In the genomic region with DNA sequence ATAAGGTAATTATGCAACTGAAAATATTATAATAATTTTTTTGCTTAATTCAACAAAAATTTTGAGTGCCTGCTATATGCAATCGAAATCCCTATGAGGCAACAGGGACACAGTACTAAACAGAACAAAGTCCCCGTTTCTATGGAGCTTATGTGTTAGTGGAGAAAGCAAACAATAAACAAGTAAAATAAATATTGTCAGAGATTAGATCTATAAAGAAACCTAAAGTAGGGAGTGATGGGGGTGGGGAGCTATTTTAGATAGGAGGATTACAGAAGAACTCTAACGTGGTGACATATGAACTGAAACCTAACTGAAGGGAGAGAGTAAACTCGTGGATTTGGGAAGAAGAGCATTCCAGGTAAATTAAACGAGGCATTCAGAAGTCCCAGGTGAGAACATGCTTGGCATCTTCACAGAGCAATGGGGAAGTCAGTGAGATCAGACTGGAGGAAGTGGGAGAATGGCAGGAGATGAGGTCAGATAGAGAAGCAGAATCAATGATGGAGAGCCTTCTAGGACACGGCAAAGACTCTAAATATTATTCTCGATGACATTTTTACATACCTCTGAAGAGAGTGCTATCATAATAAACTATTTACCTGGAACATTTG, we compare ENCODE assay signal across 28 cellular contexts.
A peak's percentile ranks its signal among the peaks of the same experiment; 100 is the strongest.
DNase-seq lines count a peak whose midpoint lies in the region; ATAC-seq, FAIRE-seq and TF ChIP-seq lines count a peak whose summit lies in the region.
"Had no signal": no experiment of that assay in that cellular context is flagged by ENCODE, and none has a peak within 500 bp of the region (broad histone marks: within the 10 kb centered on the region; RNA-seq: fewer than 3 reads in every experiment).

No MANE protein-coding gene starts in this region.

- H3K9me3 Mint-ChIP-seq in GM23338, result no peaks in the 10 kb centered on the region
- H3K9me3 Mint-ChIP-seq: activated T-cell treated with anti-CD3 and anti-CD28 coated beads, Interleukin-2, amount 50 U/mL, for 4 hours; central memory CD8-positive, alpha-beta T cell; IgD-negative memory B cell; stimulated activated naive CD8-positive, alpha-beta T cell treated with anti-CD3 and anti-CD28 coated beads, Interleukin-15, Interleukin-2, amounts not matched to agents 100 ng/mL and 50 ng/mL, for 24 hours had no signal

- intact Hi-C loops in PC-3 (cut with micrococcal nuclease), result no loop called here
- intact Hi-C loops in HepG2 (cut with micrococcal nuclease; ENCODE audit: unreplicated experiment), result loop anchor here (2.0 kb wide), 1 partner anchor 72 kb away; no protein-coding TSS in a partner anchor

- 10% methylated on average over 7 of the region's 7 CpGs for WGBS in HepG2 (ENCODE audit: low lambda C conversion rate)
- no CpG with 5 or more reads among the region's 7 CpGs for WGBS in trophoblast cell (ENCODE audit: extremely low coverage, insufficient coverage, insufficient read length)

- H3K27ac ChIP-seq in GM23338 (ENCODE audit: low read depth), result no peak overlapping the region
- H3K27ac ChIP-seq in PC-3 (ENCODE audit: low read length), result no peak overlapping the region
- H3K27ac ChIP-seq in HepG2 (ENCODE audit: extremely low read length, insufficient read depth, low read length), result peak overlapping the region; percentile 95
- H3K27ac ChIP-seq in trophoblast cell (ENCODE audit: low read depth, low read length), result no peak overlapping the region
- H3K27ac ChIP-seq: C4-2B, gastroesophageal sphincter, left ventricle myocardium inferior, thoracic aorta, vagina had no signal

- H3F3A ChIP-seq in GM23338 (replicated peaks; ENCODE audit: low read depth) (no peaks in the 10 kb centered on the region), PC-3 (ENCODE audit: low read length, unreplicated experiment) (no peaks in the 10 kb centered on the region)

- no peaks in the 10 kb centered on the region for H3K36me3 ChIP-seq in GM23338 (ENCODE audit: insufficient read depth)
- no peaks in the 10 kb centered on the region for H3K36me3 ChIP-seq in PC-3 (ENCODE audit: low read depth, low read length)
- no peaks in the 10 kb centered on the region for H3K36me3 ChIP-seq in HepG2 (replicated peaks in 1 of 2; ENCODE audit: control insufficient read depth in 1 of 2, insufficient read depth in 2 of 2, low read length in 2 of 2)
- H3K36me3 ChIP-seq in trophoblast cell (ENCODE audit: control insufficient read depth in 1 of 2, insufficient read depth in 2 of 2, low read length in 2 of 2), result no peaks in the 10 kb centered on the region
- H3K36me3 ChIP-seq: thoracic aorta, vagina had no signal

- H3K4me1 ChIP-seq in GM23338 (ENCODE audit: insufficient read depth), result no peaks in the 10 kb centered on the region
- no peaks in the 10 kb centered on the region; the same call in 1 of the 2 replicates for H3K4me1 ChIP-seq in PC-3 (ENCODE audit: insufficient read depth, low read length)
- H3K4me1 ChIP-seq in HepG2 (ENCODE audit: insufficient read depth, low read length), result peaks cover 55% of the 10 kb centered on the region
- no peaks in the 10 kb centered on the region for H3K4me1 ChIP-seq in trophoblast cell (ENCODE audit: control insufficient read depth in 1 of 2, insufficient read depth in 2 of 2, low read length in 2 of 2)
- H3K4me1 ChIP-seq: gastroesophageal sphincter, vagina had no signal

- no peaks in the 10 kb centered on the region for H3K27me3 ChIP-seq in GM23338 (ENCODE audit: insufficient read depth)
- H3K27me3 ChIP-seq in PC-3 (ENCODE audit: low read length), result no peaks in the 10 kb centered on the region
- no peaks in the 10 kb centered on the region; a peak in 1 of 5 replicates for H3K27me3 ChIP-seq in HepG2 (ENCODE audit: control insufficient read depth in 1 of 2, insufficient read depth in 2 of 2, low read length in 2 of 2)
- no peaks in the 10 kb centered on the region for H3K27me3 ChIP-seq in trophoblast cell (ENCODE audit: insufficient read depth, low read length)
- H3K27me3 ChIP-seq: gastroesophageal sphincter, vagina had no signal

- H4K20me1 ChIP-seq in GM23338 (replicated peaks; ENCODE audit: insufficient read depth) (no peaks in the 10 kb centered on the region), PC-3 (ENCODE audit: low read length) (no peaks in the 10 kb centered on the region), HepG2 (ENCODE audit: insufficient read depth, low read length) (no peaks in the 10 kb centered on the region)

- TF ChIP-seq POLR2A in HepG2 (IDR thresholded peaks at IDR 0.05; ENCODE audit: insufficient read depth in 1 of 2, low read depth in 2 of 2, low read length in 2 of 2), result no peak

- peak overlapping the region; percentile 2; the same call in 1 of the 2 replicates for H3K27ac Mint-ChIP-seq in GM23338
- H3K27ac Mint-ChIP-seq: activated naive CD8-positive, alpha-beta T cell treated with anti-CD3 and anti-CD28 coated beads, Interleukin-2, amount 50 U/mL, for 24 hours; mesothelial cell of epicardium; naive thymus-derived CD4-positive, alpha-beta T cell; stimulated activated naive CD8-positive, alpha-beta T cell treated with anti-CD3 and anti-CD28 coated beads, Interleukin-15, Interleukin-2, amounts not matched to agents 100 ng/mL and 50 ng/mL, for 24 hours had no signal

- H3K79me2 ChIP-seq in GM23338 (replicated peaks; ENCODE audit: insufficient read depth), result no peaks in the 10 kb centered on the region
- H3K79me2 ChIP-seq in PC-3 (ENCODE audit: low read length), result no peaks in the 10 kb centered on the region
- no peaks in the 10 kb centered on the region for H3K79me2 ChIP-seq in HepG2 (ENCODE audit: insufficient read depth, low read length)
- no peaks in the 10 kb centered on the region for H3K79me2 ChIP-seq in trophoblast cell (ENCODE audit: control insufficient read depth, insufficient read depth, low read length, poor library complexity)

- no peak overlapping the region for H2BK120ac ChIP-seq in trophoblast cell (ENCODE audit: insufficient read depth, low read length, poor library complexity)

- no peak overlapping the region for H3K9ac ChIP-seq in PC-3 (ENCODE audit: low read length)
- H3K9ac ChIP-seq in HepG2 (ENCODE audit: insufficient read depth, low read depth, low read length), result peak overlapping the region; percentile 79
- H3K9ac ChIP-seq in trophoblast cell (ENCODE audit: low read length), result no peak overlapping the region

- H3K79me1 ChIP-seq in trophoblast cell (ENCODE audit: low read length), result no peaks in the 10 kb centered on the region

- no peaks in the 10 kb centered on the region for H3K36me3 Mint-ChIP-seq in GM23338 (ENCODE audit: low read depth)
- H3K36me3 Mint-ChIP-seq: IgD-negative memory B cell had no signal

- H2AFZ ChIP-seq in GM23338, result no peak overlapping the region
- no peak overlapping the region for H2AFZ ChIP-seq in PC-3 (ENCODE audit: low read length)
- H2AFZ ChIP-seq in HepG2 (ENCODE audit: low read length), result no peak overlapping the region
- no peak overlapping the region for H2AFZ ChIP-seq in trophoblast cell (ENCODE audit: insufficient read depth, low read length, poor library complexity)

- H3K4me3 ChIP-seq in GM23338 (no peak overlapping the region), PC-3 (ENCODE audit: low read length) (no peak overlapping the region), HepG2 (replicated peaks in 1 of 3; ENCODE audit: insufficient read depth in 1 of 3, low read depth in 2 of 3, low read length in 3 of 3) (peak overlapping the region; percentile 34 to 59 (median 40); a peak in 5 of 6 replicates), trophoblast cell (ENCODE audit: low read depth, low read length) (no peak overlapping the region)
- H3K4me3 ChIP-seq: gastroesophageal sphincter, left ventricle myocardium inferior, thoracic aorta, vagina had no signal

- no peak overlapping the region for H3K23ac ChIP-seq in trophoblast cell (ENCODE audit: low read length)

- no peak for TF ChIP-seq RAD21 in HepG2 (CRISPR knock-in tag; IDR thresholded peaks at IDR 0.05)

- H3K4me3 Mint-ChIP-seq in GM23338, result no peak overlapping the region
- H3K4me3 Mint-ChIP-seq: activated naive CD8-positive, alpha-beta T cell treated with anti-CD3 and anti-CD28 coated beads, Interleukin-2, amount 50 U/mL, for 24 hours; activated T-cell treated with anti-CD3 and anti-CD28 coated beads, Interleukin-2, amount 50 U/mL, for 4 hours; central memory CD8-positive, alpha-beta T cell; IgD-negative memory B cell; mesothelial cell of epicardium; naive thymus-derived CD4-positive, alpha-beta T cell; stimulated activated naive CD8-positive, alpha-beta T cell treated with anti-CD3 and anti-CD28 coated beads, Interleukin-15, Interleukin-2, amounts not matched to agents 100 ng/mL and 50 ng/mL, for 24 hours had no signal

- no peak overlapping the region for H4K12ac ChIP-seq in trophoblast cell (ENCODE audit: low read depth, low read length)

- H3K27me3 Mint-ChIP-seq in GM23338 (ENCODE audit: insufficient read depth, low read depth, poor library complexity), result no peaks in the 10 kb centered on the region
- H3K27me3 Mint-ChIP-seq: activated naive CD8-positive, alpha-beta T cell treated with anti-CD3 and anti-CD28 coated beads, Interleukin-2, amount 50 U/mL, for 24 hours; central memory CD8-positive, alpha-beta T cell; IgD-negative memory B cell; naive thymus-derived CD4-positive, alpha-beta T cell; stimulated activated naive CD8-positive, alpha-beta T cell treated with anti-CD3 and anti-CD28 coated beads, Interleukin-15, Interleukin-2, amounts not matched to agents 100 ng/mL and 50 ng/mL, for 24 hours had no signal

- BruUV-seq in PC-3 (replicated peaks; lab: Mats Ljungman, UMichigan), result no TSS peak
- no TSS peak for BruUV-seq in HepG2 (replicated peaks; lab: Mats Ljungman, UMichigan)

- peak; percentile 19 for DNase-seq in COR-L47 (lab: John Stamatoyannopoulos, UW)
- no peak for DNase-seq in GM23338 (ENCODE audit: low spot score)
- DNase-seq in PC-3, result peak; percentile 2
- peak; percentile 86 for DNase-seq in HepG2 (ENCODE audit: low spot score)
- no peak for DNase-seq in ureter (ENCODE audit: low spot score)
- DNase-seq in trophoblast cell, result no peak
- no peak for DNase-seq in pons (ENCODE audit: low spot score)
- DNase-seq: activated CD4-positive, alpha-beta T cell treated with anti-CD3 and anti-CD28 coated beads, Interleukin-2, amount 50 U/mL, for 1 hour; activated gamma-delta T cell treated with Interleukin-2 at 50 U/mL for 16 hours; activated naive CD8-positive, alpha-beta T cell treated with anti-CD3 and anti-CD28 coated beads, Interleukin-2, amount 50 U/mL, for 24 hours; activated T-cell treated with anti-CD3 and anti-CD28 coated beads, Interleukin-2, amount 50 U/mL, for 4 hours; EL; left ventricle myocardium inferior; naive thymus-derived CD4-positive, alpha-beta T cell; NCI-H1105; NCI-H2081 treated with DMSO at 0.1 percent for 48 hours; NCI-H524 had no signal

- ATAC-seq in GM23338, result no peak
- ATAC-seq in PC-3, result peak; percentile 54; the same call in 1 of the 2 replicates
- ATAC-seq in HepG2, result peak; percentile 98
- ATAC-seq in GM21528 (IDR thresholded peaks at IDR 0.05; ENCODE audit: low FRiP score, unreplicated experiment), result no peak
- ATAC-seq: activated naive CD8-positive, alpha-beta T cell treated with anti-CD3 and anti-CD28 coated beads, Interleukin-2, amount 50 U/mL, for 24 hours; activated T-cell treated with anti-CD3 and anti-CD28 coated beads, Interleukin-2, amount 50 U/mL, for 4 hours; gastroesophageal sphincter; naive thymus-derived CD4-positive, alpha-beta T cell had no signal

- H3K14ac ChIP-seq in trophoblast cell (ENCODE audit: low read length), result no peak overlapping the region

- no peak overlapping the region for H2BK12ac ChIP-seq in trophoblast cell (ENCODE audit: low read length)

- CTCF ChIA-PET in PC-3 (lab: Charles Lee) (no interaction called here), HepG2 (lab: Yijun Ruan, JAX; ENCODE audit: low intra/inter-chr PET ratio, low total read pairs) (interaction anchor here (1.6 kb wide), 1 partner anchor 248 kb away, joined by 3 read pairs; no protein-coding TSS in a partner anchor)

- H3K4me1 Mint-ChIP-seq in GM23338, result peaks cover 8% of the 10 kb centered on the region; the same call in 2 of the 3 replicates
- H3K4me1 Mint-ChIP-seq: activated naive CD8-positive, alpha-beta T cell treated with anti-CD3 and anti-CD28 coated beads, Interleukin-2, amount 50 U/mL, for 24 hours; central memory CD8-positive, alpha-beta T cell; IgD-negative memory B cell had no signal

- no peak overlapping the region for H3K18ac ChIP-seq in trophoblast cell (ENCODE audit: low read length)

- H3K4me2 ChIP-seq in GM23338, result no peak overlapping the region
- H3K4me2 ChIP-seq in PC-3 (ENCODE audit: low read length), result no peak overlapping the region
- H3K4me2 ChIP-seq in HepG2 (ENCODE audit: low read depth, low read length), result peak overlapping the region; percentile 79
- no peak overlapping the region for H3K4me2 ChIP-seq in trophoblast cell (ENCODE audit: low read length)

- H4K91ac ChIP-seq in trophoblast cell (ENCODE audit: low read depth, low read length), result no peak overlapping the region

- FAIRE-seq in HepG2 (lab: Jason Lieb, UNC), result no peak
- FAIRE-seq: GM12891, H1 had no signal

- TF ChIP-seq EP300 in HepG2 (IDR thresholded peaks at IDR 0.05; ENCODE audit: low read depth in 2 of 2, low read length in 2 of 2) (peak; percentile 93 to 94), HepG2 (CRISPR knock-in tag; IDR thresholded peaks at IDR 0.05; ENCODE audit: borderline replicate concordance) (no peak)

- H3K4ac ChIP-seq in trophoblast cell (ENCODE audit: low read depth, low read length), result no peak overlapping the region

- no peaks in the 10 kb centered on the region for H3K9me2 ChIP-seq in GM23338 (ENCODE audit: insufficient read depth)
- no peaks in the 10 kb centered on the region for H3K9me2 ChIP-seq in PC-3 (replicated peaks; ENCODE audit: low read length)

- TF ChIP-seq CTCF in GM23338 (conservative IDR thresholded peaks at IDR 0.05; ENCODE audit: low read depth in 2 of 2) (no peak), PC-3 (conservative IDR thresholded peaks at IDR 0.05; ENCODE audit: low read depth, low read length) (no peak), HepG2 (CRISPR knock-in tag; IDR thresholded peaks at IDR 0.05) (no peak)

- H3K9me3 ChIP-seq in PC-3 (ENCODE audit: low read length) (no peaks in the 10 kb centered on the region), HepG2 (ENCODE audit: low read length) (no peaks in the 10 kb centered on the region), trophoblast cell (ENCODE audit: insufficient read depth, low read depth, low read length) (no peaks in the 10 kb centered on the region)
- H3K9me3 ChIP-seq: left ventricle myocardium inferior, thoracic aorta, vagina had no signal

- in situ Hi-C loops in HepG2 (cut with HindIII; ENCODE audit: extremely low pct_ligation_motif_present, low pct_unique_long_range_greater_than_20kb), result no loop called here

- no peak overlapping the region for H2BK5ac ChIP-seq in trophoblast cell (ENCODE audit: low read depth, low read length, poor library complexity)

- no peak overlapping the region for H2AK5ac ChIP-seq in trophoblast cell (ENCODE audit: low read length)

- POLR2A ChIA-PET in PC-3 (lab: Charles Lee; ENCODE audit: unreplicated experiment), result no interaction called here
- POLR2A ChIA-PET in HepG2 (lab: Yijun Ruan, JAX), result interaction anchor here (1.0 kb wide), 2 partner anchors 263 to 282 kb away, joined by 7 read pairs; a partner anchor contains a TSS

- no peak overlapping the region for H4K8ac ChIP-seq in trophoblast cell (ENCODE audit: low read depth, low read length)

Comparison
In these comparisons a context has a peak if more than half of its experiments do, and no peak if none do; other contexts are left out.
1. DNase-seq: peak in COR-L47 (single experiment), PC-3 (single experiment) and HepG2 (single experiment); none in GM23338 (single experiment), ureter (single experiment), trophoblast cell (0 of 2) and pons (single experiment).
2. ATAC-seq: peak in PC-3 (single experiment) and HepG2 (single experiment); none in GM23338 (single experiment) and GM21528 (single experiment).
3. H3K4me3 ChIP-seq: peak in HepG2 (3 of 3); none in GM23338 (single experiment), PC-3 (single experiment) and trophoblast cell (single experiment).